In the genomic region with DNA sequence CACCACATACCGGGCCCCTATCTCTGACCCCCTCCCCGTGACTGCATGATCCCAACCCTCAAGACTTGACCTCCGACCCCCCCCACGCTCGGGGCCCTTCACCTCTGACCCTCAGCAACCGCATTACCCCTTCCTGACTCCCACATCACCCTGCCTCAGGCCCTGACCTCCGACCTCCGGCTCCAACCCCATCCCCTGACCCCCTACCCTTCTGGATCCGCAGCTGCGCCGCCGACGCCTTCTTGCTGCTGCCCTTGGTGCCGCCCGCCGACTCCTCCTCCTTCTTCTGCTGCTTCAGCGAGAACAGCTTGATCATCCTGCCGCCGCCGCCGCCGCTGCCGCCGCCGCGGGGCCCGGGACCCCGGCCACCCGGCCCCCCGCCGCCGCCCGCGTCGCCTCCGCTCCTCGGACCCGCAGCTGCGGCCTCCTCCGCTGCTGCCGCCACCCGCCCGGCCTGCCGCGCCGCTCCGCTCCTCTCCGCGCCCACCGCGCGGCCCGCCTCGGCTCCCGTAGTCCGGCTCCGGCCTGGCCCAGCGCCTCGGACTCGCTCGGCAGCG, we compare ENCODE assay signal across 8 cellular contexts. TPM values are rescaled to one million over a fixed set of nuclear protein-coding genes. Genes with fewer than 3 reads are reported as not detected.
DNase-seq lines count a peak whose midpoint lies in the region; ATAC-seq and TF ChIP-seq lines count a peak whose summit lies in the region.

A gene (minus strand): TSS at position 546 of the 557 bp plus-strand sequence. CDS start 230 bp downstream, at position 316.

- TF ChIP-seq CTCF in Calu3 (IDR thresholded peaks at IDR 0.05; ENCODE audit: unreplicated experiment) (no peak), neutrophil (IDR thresholded peaks at IDR 0.05) (no peak)

- H3K4me3 Mint-ChIP-seq in Calu3 (ENCODE audit: low read depth, unreplicated experiment): peak within 1 kb of the TSS; percentile 88

- H3K27ac Mint-ChIP-seq in Calu3 (ENCODE audit: unreplicated experiment): peak within 1 kb of the TSS; percentile 93

- peaks cover 30% of the 10 kb centered on the region for H3K36me3 ChIP-seq in neutrophil

- no peaks in the 10 kb centered on the region for H3K9me3 Mint-ChIP-seq in Calu3 (ENCODE audit: low read depth, unreplicated experiment)

- H3K4me1 Mint-ChIP-seq in Calu3 (ENCODE audit: low read depth, unreplicated experiment): peaks cover 39% of the 10 kb centered on the region

- intact Hi-C loops in Calu3 (cut with micrococcal nuclease; ENCODE audit: unreplicated experiment): no loop called here

- peaks cover 28% of the 10 kb centered on the region for H3K27me3 ChIP-seq in neutrophil

- no TSS peak for BruUV-seq in Calu3 (replicated peaks; lab: Mats Ljungman, UMichigan)

- ATAC-seq in HG03354 (IDR thresholded peaks at IDR 0.05; ENCODE audit: poor library complexity, severe bottlenecking, unreplicated experiment): peak; percentile 6
- no peak for ATAC-seq in GM18873 (IDR thresholded peaks at IDR 0.05; ENCODE audit: low FRiP score, unreplicated experiment)

- peaks cover 97% of the 10 kb centered on the region for H3K36me3 Mint-ChIP-seq in Calu3 (ENCODE audit: insufficient read depth, unreplicated experiment)

- no peaks in the 10 kb centered on the region for H3K9me3 ChIP-seq in neutrophil

- DNase-seq in Calu3 (no peak), fibroblast of peridontal ligament (ENCODE audit: extremely low read depth) (peak; percentile 23), D341Med (ENCODE audit: low spot score) (no peak), 8988T (no peak)
- peak; percentile 51 for DNase-seq in activated CD8-positive, alpha-beta memory T cell treated with anti-CD3 and anti-CD28 coated beads, Interleukin-2, amount 50 U/mL, for 4 hours

- H3K27me3 Mint-ChIP-seq in Calu3 (ENCODE audit: unreplicated experiment): peaks cover 20% of the 10 kb centered on the region

- H3K4me3 ChIP-seq in neutrophil (ENCODE audit: low read depth in 1 of 2, low read length in 1 of 2): peak within 1 kb of the TSS; percentile 67 to 91

- peak within 1 kb of the TSS; percentile 100 for H3K27ac ChIP-seq in neutrophil

- CTCF ChIA-PET in Calu3 (lab: Charles Lee): interaction anchor here (2.3 kb wide), 1 partner anchor 38 kb away, joined by 7 read pairs; a partner anchor contains a TSS

- peaks cover 62 to 69% of the 10 kb centered on the region in 2 experiments for H3K4me1 ChIP-seq in neutrophil (ENCODE audit: control insufficient read depth in 1 of 2, insufficient read depth in 1 of 2, low read depth in 1 of 2, low read length in 1 of 2)

RNA-seq across cellular contexts. Expression of the gene that starts here (rescaled TPM):
- total RNA-seq in Calu3 (2022): 123 and 131 TPM in 2 replicates

Comparison
In these comparisons a context has a peak if more than half of its experiments do, and no peak if none do; other contexts are left out.
1. DNase-seq: peak in activated CD8-positive, alpha-beta memory T cell treated with anti-CD3 and anti-CD28 coated beads, Interleukin-2, amount 50 U/mL, for 4 hours (single experiment) and fibroblast of peridontal ligament (single experiment); none in Calu3 (single experiment), D341Med (single experiment) and 8988T (single experiment).